1 cellular context compared by ENCODE assay signal in genomic region chrX:28701222-28701621, GRCh38.
TF ChIP-seq lines count a peak whose summit lies in the region.

No MANE protein-coding gene starts in this region.

TF ChIP-seq in GM12878, 131 proteins besides CTCF, POLR2A, EP300 and RAD21:
- TF ChIP-seq, protein P1, sequence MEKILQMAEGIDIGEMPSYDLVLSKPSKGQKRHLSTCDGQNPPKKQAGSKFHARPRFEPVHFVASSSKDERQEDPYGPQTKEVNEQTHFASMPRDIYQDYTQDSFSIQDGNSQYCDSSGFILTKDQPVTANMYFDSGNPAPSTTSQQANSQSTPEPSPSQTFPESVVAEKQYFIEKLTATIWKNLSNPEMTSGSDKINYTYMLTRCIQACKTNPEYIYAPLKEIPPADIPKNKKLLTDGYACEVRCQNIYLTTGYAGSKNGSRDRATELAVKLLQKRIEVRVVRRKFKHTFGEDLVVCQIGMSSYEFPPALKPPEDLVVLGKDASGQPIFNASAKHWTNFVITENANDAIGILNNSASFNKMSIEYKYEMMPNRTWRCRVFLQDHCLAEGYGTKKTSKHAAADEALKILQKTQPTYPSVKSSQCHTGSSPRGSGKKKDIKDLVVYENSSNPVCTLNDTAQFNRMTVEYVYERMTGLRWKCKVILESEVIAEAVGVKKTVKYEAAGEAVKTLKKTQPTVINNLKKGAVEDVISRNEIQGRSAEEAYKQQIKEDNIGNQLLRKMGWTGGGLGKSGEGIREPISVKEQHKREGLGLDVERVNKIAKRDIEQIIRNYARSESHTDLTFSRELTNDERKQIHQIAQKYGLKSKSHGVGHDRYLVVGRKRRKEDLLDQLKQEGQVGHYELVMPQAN (conservative IDR thresholded peaks at IDR 0.05), result no peak
- no peak for TF ChIP-seq MTA3 (IDR thresholded peaks at IDR 0.05; ENCODE audit: borderline replicate concordance, low read length)
- no peak for TF ChIP-seq ASH2L (IDR thresholded peaks at IDR 0.05; ENCODE audit: borderline replicate concordance, low read depth)
- no peak for TF ChIP-seq NR2C1 (IDR thresholded peaks at IDR 0.05)
- no peak for TF ChIP-seq TAF1 (IDR thresholded peaks at IDR 0.05; ENCODE audit: borderline replicate concordance, low read depth, low read length)
- no peak for TF ChIP-seq JUND (IDR thresholded peaks at IDR 0.05; ENCODE audit: low read depth, low read length)
- TF ChIP-seq ESRRA (IDR thresholded peaks at IDR 0.05; ENCODE audit: low read length), result no peak
- no peak for TF ChIP-seq CEBPZ (IDR thresholded peaks at IDR 0.05; ENCODE audit: low read depth, low read length)
- TF ChIP-seq SUZ12 (IDR thresholded peaks at IDR 0.05; ENCODE audit: unreplicated experiment), result no peak
- TF ChIP-seq HDAC6 (IDR thresholded peaks at IDR 0.05; ENCODE audit: unreplicated experiment), result no peak
- no peak for TF ChIP-seq CBX5 (IDR thresholded peaks at IDR 0.05; ENCODE audit: low read depth)
- TF ChIP-seq TCF12 (IDR thresholded peaks at IDR 0.05; ENCODE audit: low read depth, low read length), result no peak
- TF ChIP-seq IKZF2 (IDR thresholded peaks at IDR 0.05), result no peak
- TF ChIP-seq ATF7 (IDR thresholded peaks at IDR 0.05; ENCODE audit: low read depth), result no peak
- TF ChIP-seq, protein P2, sequence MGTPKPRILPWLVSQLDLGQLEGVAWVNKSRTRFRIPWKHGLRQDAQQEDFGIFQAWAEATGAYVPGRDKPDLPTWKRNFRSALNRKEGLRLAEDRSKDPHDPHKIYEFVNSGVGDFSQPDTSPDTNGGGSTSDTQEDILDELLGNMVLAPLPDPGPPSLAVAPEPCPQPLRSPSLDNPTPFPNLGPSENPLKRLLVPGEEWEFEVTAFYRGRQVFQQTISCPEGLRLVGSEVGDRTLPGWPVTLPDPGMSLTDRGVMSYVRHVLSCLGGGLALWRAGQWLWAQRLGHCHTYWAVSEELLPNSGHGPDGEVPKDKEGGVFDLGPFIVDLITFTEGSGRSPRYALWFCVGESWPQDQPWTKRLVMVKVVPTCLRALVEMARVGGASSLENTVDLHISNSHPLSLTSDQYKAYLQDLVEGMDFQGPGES (IDR thresholded peaks at IDR 0.05), result no peak
